ENCODE assay signal across 1 cellular context in the genomic region with DNA sequence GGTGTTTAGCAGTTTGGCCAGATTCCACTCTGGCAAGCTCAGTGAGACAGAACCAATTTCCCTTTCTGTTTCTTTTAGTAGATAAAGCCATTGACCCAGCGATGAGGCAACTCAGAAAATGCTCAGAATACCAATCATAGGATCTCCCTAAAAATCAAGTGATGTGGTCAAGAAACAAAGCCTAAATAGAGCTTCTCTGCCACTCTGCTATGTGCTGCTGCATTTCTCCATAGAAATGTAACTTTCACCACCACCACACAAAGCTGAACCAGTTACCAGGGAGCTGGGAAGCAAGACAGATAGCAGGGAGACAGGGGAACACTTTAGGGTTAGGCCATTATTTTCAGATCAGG.
TF ChIP-seq lines count a peak whose summit lies in the region.

No MANE protein-coding gene starts in this region.

TF ChIP-seq in K562, 482 proteins besides CTCF, POLR2A, EP300 and RAD21 (continued from another document):
- TF ChIP-seq CEBPG (CRISPR knock-in tag; IDR thresholded peaks at IDR 0.05), result no peak
- 0 out of 4 replicates have a peak, but pooled peaks of 1 of the 2 experiments have one; percentile 32 for TF ChIP-seq CEBPG (tag; conservative IDR thresholded peaks at IDR 0.05 in 1 of 2, IDR thresholded peaks at IDR 0.05 in 1 of 2)
- TF ChIP-seq ZNF639 (CRISPR knock-in tag; conservative IDR thresholded peaks at IDR 0.05 in 1 of 2, IDR thresholded peaks at IDR 0.05 in 1 of 2), result 0 out of 4 replicates have a peak, but pooled peaks of 1 of the 2 experiments have one; percentile 43
- TF ChIP-seq ZNF134 (CRISPR knock-in tag; conservative IDR thresholded peaks at IDR 0.05), result 0 out of 2 replicates have a peak, but pooled peaks have one; percentile 36
- no peak for TF ChIP-seq ZNF311 (CRISPR knock-in tag; IDR thresholded peaks at IDR 0.05)
- no peak for TF ChIP-seq SPI1 (IDR thresholded peaks at IDR 0.05; ENCODE audit: borderline replicate concordance, low read depth, low read length)
- no peak for TF ChIP-seq ZNF699 (CRISPR knock-in tag; IDR thresholded peaks at IDR 0.05; ENCODE audit: insufficient replicate concordance)
- no peak for TF ChIP-seq FOXJ3 (CRISPR knock-in tag; IDR thresholded peaks at IDR 0.05)
- no peak for TF ChIP-seq ZNF316 (IDR thresholded peaks at IDR 0.05)
- TF ChIP-seq SMAD3 (CRISPR knock-in tag; conservative IDR thresholded peaks at IDR 0.05), result 0 out of 2 replicates have a peak, but pooled peaks have one; percentile 23
